ENCODE assay signal across 8 cellular contexts in genomic region chr13:114099918-114100445, GRCh38. TPM values are rescaled to one million over a fixed set of nuclear protein-coding genes. Genes with fewer than 3 reads are reported as not detected.
DNase-seq lines count a peak whose midpoint lies in the region; ATAC-seq and TF ChIP-seq lines count a peak whose summit lies in the region.

No MANE protein-coding gene starts in this region.

- in situ Hi-C loops in brain microvascular endothelial cell (cut with HindIII; ENCODE audit: low pct_ligation_motif_present, low sequenced_read_pairs): loop anchor here (10.0 kb wide), 1 partner anchor 65 kb away; no protein-coding TSS in a partner anchor

- H3K9me3 ChIP-seq in MG63: no peaks in the 10 kb centered on the region

- H3K9me3 Mint-ChIP-seq in natural killer cell treated with Interleukin-12 subunit alpha and Interleukin-12 subunit beta and Interleukin-15 and Interleukin-18, amount 100 ng/mL, for 72 hours: no peaks in the 10 kb centered on the region

- peak overlapping the region in 1 of 2 donors; percentile 82 for H3K27ac Mint-ChIP-seq in natural killer cell treated with Interleukin-12 subunit alpha and Interleukin-12 subunit beta and Interleukin-15 and Interleukin-18, amount 100 ng/mL, for 72 hours

- H3K4me1 Mint-ChIP-seq in natural killer cell treated with Interleukin-12 subunit alpha and Interleukin-12 subunit beta and Interleukin-15 and Interleukin-18, amount 100 ng/mL, for 72 hours (ENCODE audit: low read depth in 2 of 2): peaks cover 44 to 58% of the 10 kb centered on the region in 2 donors

- H3K27me3 ChIP-seq in MG63: no peaks in the 10 kb centered on the region
- no peaks in the 10 kb centered on the region for H3K27me3 ChIP-seq in brain microvascular endothelial cell (replicated peaks)

- no peak overlapping the region for H3K4me3 Mint-ChIP-seq in natural killer cell treated with Interleukin-12 subunit alpha and Interleukin-12 subunit beta and Interleukin-15 and Interleukin-18, amount 100 ng/mL, for 72 hours

- H3K36me3 Mint-ChIP-seq in natural killer cell treated with Interleukin-12 subunit alpha and Interleukin-12 subunit beta and Interleukin-15 and Interleukin-18, amount 100 ng/mL, for 72 hours: no peaks in the 10 kb centered on the region

- H3K27me3 Mint-ChIP-seq in natural killer cell treated with Interleukin-12 subunit alpha and Interleukin-12 subunit beta and Interleukin-15 and Interleukin-18, amount 100 ng/mL, for 72 hours: no peaks in the 10 kb centered on the region

- H3K36me3 ChIP-seq in MG63 (no peaks in the 10 kb centered on the region), brain microvascular endothelial cell (replicated peaks) (no peaks in the 10 kb centered on the region)

- TF ChIP-seq CTCF in choroid plexus epithelial cell (conservative IDR thresholded peaks at IDR 0.05; ENCODE audit: low read depth, low read length) (no peak), brain microvascular endothelial cell (IDR thresholded peaks at IDR 0.05; ENCODE audit: low read depth, low read length, missing control alignments) (no peak)

- no peak for ATAC-seq in natural killer cell treated with Interleukin-12 subunit alpha and Interleukin-12 subunit beta and Interleukin-15 and Interleukin-18, amount 100 ng/mL, for 72 hours
- ATAC-seq in GM18909 (IDR thresholded peaks at IDR 0.05; ENCODE audit: poor library complexity, unreplicated experiment): no peak

- no peak overlapping the region for H3K27ac ChIP-seq in brain microvascular endothelial cell

- peak; percentile 78 for DNase-seq in COLO668 (lab: John Stamatoyannopoulos, UW; ENCODE audit: unreplicated experiment)
- DNase-seq in MG63: peak; percentile 31
- peak; percentile 41 for DNase-seq in choroid plexus epithelial cell (ENCODE audit: low read depth)
- DNase-seq in natural killer cell treated with Interleukin-12 subunit alpha and Interleukin-12 subunit beta and Interleukin-15 and Interleukin-18, amount 100 ng/mL, for 72 hours (ENCODE audit: low spot score): peak; percentile 59
- no peak for DNase-seq in activated CD4-positive, CD25-positive, alpha-beta regulatory T cell (lab: John Stamatoyannopoulos, UW)
- no peak for DNase-seq in SIG-M5 treated with dmso at 0.1 percent for 504 hours (lab: John Stamatoyannopoulos, UW; ENCODE audit: unreplicated experiment)
- no peak for DNase-seq in brain microvascular endothelial cell

- H3K4me3 ChIP-seq in MG63 (no peak overlapping the region), choroid plexus epithelial cell (ENCODE audit: low read depth, low read length) (no peak overlapping the region), brain microvascular endothelial cell (ENCODE audit: low read depth, low read length) (no peak overlapping the region)

RNA-seq across cellular contexts. Expression of gene RASA3, which starts 32.4 kb away (rescaled TPM):
- total RNA-seq in MG63 (2014; rRNA removed; shearing (Covaris generic); ENCODE audit: low replicate concordance): 18.8 and 21.7 TPM in 2 replicates
- 10 to 100 TPM in 1 of 2 donors, 1 to 10 TPM in 1; 6.9 to 11.7 TPM for total RNA-seq in natural killer cell treated with Interleukin-12 subunit alpha and Interleukin-12 subunit beta and Interleukin-15 and Interleukin-18, amount 100 ng/mL, for 72 hours

Comparison
In these comparisons a context has a peak if more than half of its experiments do, and no peak if none do; other contexts are left out.
1. DNase-seq: peak in COLO668 (single experiment), MG63 (single experiment), choroid plexus epithelial cell (single experiment) and natural killer cell treated with Interleukin-12 subunit alpha and Interleukin-12 subunit beta and Interleukin-15 and Interleukin-18, amount 100 ng/mL, for 72 hours (single experiment); none in activated CD4-positive, CD25-positive, alpha-beta regulatory T cell (0 of 4), SIG-M5 treated with dmso at 0.1 percent for 504 hours (single experiment) and brain microvascular endothelial cell (single experiment).